15 cellular contexts compared by ENCODE assay signal in genomic region chr2:86332654-86333053, GRCh38. TPM values are rescaled to one million over a fixed set of nuclear protein-coding genes. Genes with fewer than 3 reads are reported as not detected.
"Had no signal": no experiment of that assay in that cellular context is flagged by ENCODE, and none has a peak within 500 bp of the region (broad histone marks: within the 10 kb centered on the region; RNA-seq: fewer than 3 reads in every experiment).

No MANE protein-coding gene starts in this region.

- H3K4me2 ChIP-seq: smooth muscle cell had no signal

- H3K4me3 Mint-ChIP-seq: natural killer cell had no signal

- H3K27ac Mint-ChIP-seq: natural killer cell had no signal

- H3K9me3 Mint-ChIP-seq: natural killer cell had no signal

- H3K27ac ChIP-seq: dorsolateral prefrontal cortex, heart left ventricle, neutrophil had no signal

- H3K4me3 ChIP-seq: dorsolateral prefrontal cortex, heart left ventricle, mucosa of descending colon, smooth muscle cell had no signal

- DNase-seq: cortex of kidney; dorsolateral prefrontal cortex; effector CD8-positive, alpha-beta T cell; foreskin melanocyte; heart left ventricle; hippocampal formation; mammary epithelial cell; mucosa of descending colon; natural killer cell; right cardiac atrium; stimulated activated CD4-positive, alpha-beta T cell treated with anti-CD3 and anti-CD28 coated beads, Interleukin-2, amount 100 ng/mL, for 48 hours; stimulated activated naive CD4-positive, alpha-beta T cell treated with Interleukin-2 at 50 U/mL for 16 hours; trophoblast cell had no signal

- H3K9me3 ChIP-seq: mucosa of descending colon, neutrophil had no signal

- H3K36me3 ChIP-seq: heart left ventricle, neutrophil had no signal

- ATAC-seq: heart left ventricle, mucosa of descending colon, natural killer cell, right cardiac atrium had no signal

- H3K36me3 Mint-ChIP-seq: natural killer cell had no signal

RNA-seq across cellular contexts. Expression of gene REEP1, which starts 4.8 kb away (rescaled TPM):
- total RNA-seq: smooth muscle cell had no signal
